In the genomic region with DNA sequence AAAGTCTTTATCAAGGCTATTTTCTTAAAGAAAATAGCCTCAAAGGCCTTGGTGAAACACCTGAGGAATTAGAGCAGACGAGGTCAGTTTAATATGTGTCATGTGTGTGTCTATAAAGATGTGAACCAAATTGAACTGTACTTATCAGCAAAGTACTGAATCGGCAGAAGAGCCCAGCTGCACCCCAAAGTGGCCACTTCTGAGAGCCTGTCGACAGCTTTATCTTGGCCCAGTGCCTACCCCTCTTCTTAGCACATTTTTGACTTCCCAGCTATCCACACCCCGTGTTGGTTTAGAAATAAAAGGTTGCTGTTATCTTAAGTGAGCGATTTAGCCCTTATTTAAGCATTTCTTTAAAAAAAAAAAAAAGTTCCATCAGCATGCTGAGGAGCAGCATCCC, we compare ENCODE assay signal across 28 cellular contexts.
DNase-seq lines count a peak whose midpoint lies in the region; ATAC-seq and TF ChIP-seq lines count a peak whose summit lies in the region.
"Had no signal": no experiment of that assay in that cellular context is flagged by ENCODE, and none has a peak within 500 bp of the region (broad histone marks: within the 10 kb centered on the region; RNA-seq: fewer than 3 reads in every experiment).

No MANE protein-coding gene starts in this region.

- H3K23ac ChIP-seq in mesenchymal stem cell (ENCODE audit: low read length in 2 of 2) = no peak overlapping the region

- H3K27me3 ChIP-seq in cardiac muscle cell (peaks cover 73% of the 10 kb centered on the region), right atrium auricular region (no peaks in the 10 kb centered on the region), mesenchymal stem cell (ENCODE audit: control insufficient read depth in 1 of 2, insufficient read depth in 1 of 2, low read length in 2 of 2) (no peaks in the 10 kb centered on the region)
- H3K27me3 ChIP-seq: BLaER1, MG63, tibial nerve had no signal

- H3K9ac ChIP-seq in mesenchymal stem cell (ENCODE audit: low read length) = peak overlapping the region; percentile 14
- H3K9ac ChIP-seq: BLaER1 had no signal

- H2BK12ac ChIP-seq in mesenchymal stem cell (ENCODE audit: low read length in 2 of 2) = no peak overlapping the region

- no peak for ATAC-seq in HG03139 (IDR thresholded peaks at IDR 0.05; ENCODE audit: unreplicated experiment)
- no peak for ATAC-seq in activated naive CD8-positive, alpha-beta T cell treated with anti-CD3 and anti-CD28 coated beads, Interleukin-2, amount 50 U/mL, for 24 hours
- no peak for ATAC-seq in HG02970 (IDR thresholded peaks at IDR 0.05; ENCODE audit: low FRiP score, unreplicated experiment)
- ATAC-seq: activated CD8-positive, alpha-beta memory T cell treated with anti-CD3 and anti-CD28 coated beads, Interleukin-2, amount 10 ng/mL, durations not matched to agents 7 days and 5 days; effector memory CD8-positive, alpha-beta T cell; left lobe of liver; naive thymus-derived CD4-positive, alpha-beta T cell; psoas muscle; T-helper 17 cell had no signal

- H3K4me1 ChIP-seq in cardiac muscle cell (ENCODE audit: low read depth) (peaks cover 27% of the 10 kb centered on the region), right atrium auricular region (peaks cover 0 to 17% of the 10 kb centered on the region in 2 donors), mesenchymal stem cell (ENCODE audit: control insufficient read depth, insufficient read depth, low read depth, low read length) (peaks cover 1% of the 10 kb centered on the region)
- H3K4me1 ChIP-seq: psoas muscle had no signal

- H3K9me3 Mint-ChIP-seq in activated naive CD8-positive, alpha-beta T cell treated with anti-CD3 and anti-CD28 coated beads, Interleukin-2, amount 50 U/mL, for 24 hours = no peaks in the 10 kb centered on the region
- H3K9me3 Mint-ChIP-seq: effector memory CD8-positive, alpha-beta T cell had no signal

- no peaks in the 10 kb centered on the region for H3K79me1 ChIP-seq in mesenchymal stem cell (replicated peaks; ENCODE audit: low read length, poor library complexity, severe bottlenecking)

- DNase-seq in cardiac muscle cell (ENCODE audit: low read depth in 1 of 2, low spot score in 1 of 2) (peak; percentile 14 to 71), right atrium auricular region (ENCODE audit: low spot score) (no peak), RPMI8226 (peak; percentile 51), mesenchymal stem cell (no peak)
- DNase-seq in activated naive CD8-positive, alpha-beta T cell treated with anti-CD3 and anti-CD28 coated beads, Interleukin-2, amount 50 U/mL, for 24 hours = no peak
- DNase-seq: activated CD4-positive, alpha-beta T cell treated with anti-CD3 and anti-CD28 coated beads, Interleukin-2, amount 50 U/mL, for 4 hours; activated CD8-positive, alpha-beta memory T cell treated with anti-CD3 and anti-CD28 coated beads, Interleukin-2, amount 10 ng/mL, durations not matched to agents 7 days and 5 days; activated gamma-delta T cell treated with Interleukin-2 at 50 U/mL for 16 hours; activated T-cell treated with anti-CD3 and anti-CD28 coated beads, Interleukin-2, amount 50 U/mL, for 48 hours; central memory CD4-positive, alpha-beta T cell; effector memory CD8-positive, alpha-beta T cell; erythroblast; H7; KG1; MG63; naive thymus-derived CD4-positive, alpha-beta T cell; NCI-H2171; NCI-H69; occipital lobe; psoas muscle; stimulated activated CD4-positive, alpha-beta T cell treated with anti-CD3 and anti-CD28 coated beads, Interleukin-4, amount 100 ng/mL, for 4 hours; T-helper 17 cell had no signal

- no peak overlapping the region for H2BK5ac ChIP-seq in mesenchymal stem cell (ENCODE audit: low read depth, low read length, poor library complexity, severe bottlenecking)

- H3K36me3 Mint-ChIP-seq in activated naive CD8-positive, alpha-beta T cell treated with anti-CD3 and anti-CD28 coated beads, Interleukin-2, amount 50 U/mL, for 24 hours (ENCODE audit: low read depth) = no peaks in the 10 kb centered on the region

- no peak overlapping the region for H3K27ac Mint-ChIP-seq in activated naive CD8-positive, alpha-beta T cell treated with anti-CD3 and anti-CD28 coated beads, Interleukin-2, amount 50 U/mL, for 24 hours
- H3K27ac Mint-ChIP-seq: activated CD8-positive, alpha-beta memory T cell treated with anti-CD3 and anti-CD28 coated beads, Interleukin-2, amount 10 ng/mL, durations not matched to agents 7 days and 5 days; naive thymus-derived CD4-positive, alpha-beta T cell; T-helper 17 cell had no signal

- no peak overlapping the region for H3K14ac ChIP-seq in mesenchymal stem cell (ENCODE audit: low read length in 2 of 2)

- no peaks in the 10 kb centered on the region for H3K36me3 ChIP-seq in cardiac muscle cell
- no peaks in the 10 kb centered on the region for H3K36me3 ChIP-seq in right atrium auricular region
- no peaks in the 10 kb centered on the region for H3K36me3 ChIP-seq in mesenchymal stem cell (ENCODE audit: control insufficient read depth in 1 of 2, insufficient read depth in 2 of 2, low read depth in 1 of 2, low read length in 2 of 2)
- H3K36me3 ChIP-seq: MG63, tibial nerve had no signal

- H4K91ac ChIP-seq in mesenchymal stem cell (ENCODE audit: low read length) = no peak overlapping the region

- H2BK120ac ChIP-seq in mesenchymal stem cell (ENCODE audit: low read depth, low read length) = no peak overlapping the region

- no peak overlapping the region for H4K8ac ChIP-seq in mesenchymal stem cell (ENCODE audit: low read length)

- H3K4me3 ChIP-seq in cardiac muscle cell (no peak overlapping the region), right atrium auricular region (peak overlapping the region in 1 of 2 donors; percentile 7), mesenchymal stem cell (ENCODE audit: insufficient read depth in 1 of 2, low read depth in 1 of 2, low read length in 2 of 2) (no peak overlapping the region)
- H3K4me3 ChIP-seq: BLaER1, GM12878, MG63, psoas muscle, tibial nerve had no signal

- H3K9me3 ChIP-seq in cardiac muscle cell (ENCODE audit: low read depth) (no peaks in the 10 kb centered on the region), right atrium auricular region (no peaks in the 10 kb centered on the region), mesenchymal stem cell (ENCODE audit: control insufficient read depth, low read length) (no peaks in the 10 kb centered on the region)
- H3K9me3 ChIP-seq: MG63, psoas muscle, tibial nerve had no signal

- H3K4ac ChIP-seq in mesenchymal stem cell (ENCODE audit: low read depth in 1 of 2, low read length in 2 of 2) = no peak overlapping the region

- H3K18ac ChIP-seq in mesenchymal stem cell (ENCODE audit: low read depth in 1 of 2, low read length in 2 of 2) = no peak overlapping the region

- H3K4me2 ChIP-seq in mesenchymal stem cell (ENCODE audit: low read length, poor library complexity, severe bottlenecking) = no peak overlapping the region
- H3K4me2 ChIP-seq: BLaER1 had no signal

- H2AK5ac ChIP-seq in mesenchymal stem cell (ENCODE audit: low read length, severe bottlenecking) = no peak overlapping the region

- H2AFZ ChIP-seq in mesenchymal stem cell (ENCODE audit: low read depth, low read length) = no peak overlapping the region

- no peak overlapping the region for H3K4me3 Mint-ChIP-seq in activated naive CD8-positive, alpha-beta T cell treated with anti-CD3 and anti-CD28 coated beads, Interleukin-2, amount 50 U/mL, for 24 hours
- H3K4me3 Mint-ChIP-seq: activated CD8-positive, alpha-beta memory T cell treated with anti-CD3 and anti-CD28 coated beads, Interleukin-2, amount 10 ng/mL, durations not matched to agents 7 days and 5 days; effector memory CD8-positive, alpha-beta T cell; naive thymus-derived CD4-positive, alpha-beta T cell; T-helper 17 cell had no signal

- H3K4me1 Mint-ChIP-seq in activated naive CD8-positive, alpha-beta T cell treated with anti-CD3 and anti-CD28 coated beads, Interleukin-2, amount 50 U/mL, for 24 hours = no peaks in the 10 kb centered on the region
- H3K4me1 Mint-ChIP-seq: activated CD8-positive, alpha-beta memory T cell treated with anti-CD3 and anti-CD28 coated beads, Interleukin-2, amount 10 ng/mL, durations not matched to agents 7 days and 5 days; T-helper 17 cell had no signal

- no peak overlapping the region for H3K27ac ChIP-seq in cardiac muscle cell
- H3K27ac ChIP-seq in right atrium auricular region = no peak overlapping the region
- no peak overlapping the region for H3K27ac ChIP-seq in mesenchymal stem cell (ENCODE audit: low read length, poor library complexity, severe bottlenecking)
- H3K27ac ChIP-seq: BLaER1, psoas muscle, tibial nerve had no signal

- no peak overlapping the region for H2BK15ac ChIP-seq in mesenchymal stem cell (ENCODE audit: low read depth, poor library complexity, severe bottlenecking)

- WGBS in mesenchymal stem cell = 53% methylated on average over 4 of the region's 5 CpGs

- TF ChIP-seq CTCF in cardiac muscle cell (IDR thresholded peaks at IDR 0.05; ENCODE audit: low read depth, low read length) (no peak), right atrium auricular region (IDR thresholded peaks at IDR 0.05) (no peak)

- no peaks in the 10 kb centered on the region for H3K27me3 Mint-ChIP-seq in activated naive CD8-positive, alpha-beta T cell treated with anti-CD3 and anti-CD28 coated beads, Interleukin-2, amount 50 U/mL, for 24 hours

Comparison
In these comparisons a context has a peak if more than half of its experiments do, and no peak if none do; other contexts are left out.
1. DNase-seq: peak in cardiac muscle cell (2 of 2) and RPMI8226 (single experiment); none in right atrium auricular region (single experiment), mesenchymal stem cell (single experiment) and activated naive CD8-positive, alpha-beta T cell treated with anti-CD3 and anti-CD28 coated beads, Interleukin-2, amount 50 U/mL, for 24 hours (single experiment).